In the genomic region with DNA sequence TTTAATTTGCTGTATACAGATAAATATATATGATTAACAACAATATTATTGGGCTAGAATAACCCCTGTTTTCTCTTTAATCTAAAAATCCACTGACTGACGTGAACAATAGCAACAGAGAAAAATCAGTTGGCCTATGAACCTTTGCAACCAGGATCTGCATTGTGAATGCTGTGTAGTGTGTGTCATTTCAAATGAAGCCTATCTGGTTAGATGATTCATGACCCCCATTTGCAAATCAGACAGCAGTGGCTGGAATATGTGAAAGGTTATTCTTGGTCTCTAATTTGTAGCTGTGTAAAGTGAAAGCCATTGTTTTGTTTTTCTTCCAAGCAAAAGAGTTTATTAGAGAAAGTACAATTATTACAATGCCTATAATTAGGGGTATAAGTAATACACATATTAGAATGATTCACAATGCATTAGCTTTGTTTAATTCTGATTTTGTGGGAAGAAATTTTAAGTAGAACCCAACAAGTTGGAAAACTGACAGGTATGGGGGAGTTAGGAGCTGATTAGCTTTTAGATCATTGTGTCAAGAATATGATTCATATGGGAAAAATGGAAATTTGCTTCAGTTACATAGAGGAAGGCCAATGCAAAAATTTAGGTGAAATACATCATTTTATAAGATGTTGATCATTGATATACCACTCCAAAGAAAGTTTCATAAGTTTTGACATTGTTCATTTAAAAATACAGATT, we compare ENCODE assay signal across 1 cellular context.
TF ChIP-seq lines count a peak whose summit lies in the region.

No MANE protein-coding gene starts in this region.

TF ChIP-seq in SK-N-SH treated with all-trans-retinoic acid at 6 μM for 48 hours, 23 proteins besides CTCF, POLR2A, EP300 and RAD21 (continued from another document):
- TF ChIP-seq, protein P1, sequence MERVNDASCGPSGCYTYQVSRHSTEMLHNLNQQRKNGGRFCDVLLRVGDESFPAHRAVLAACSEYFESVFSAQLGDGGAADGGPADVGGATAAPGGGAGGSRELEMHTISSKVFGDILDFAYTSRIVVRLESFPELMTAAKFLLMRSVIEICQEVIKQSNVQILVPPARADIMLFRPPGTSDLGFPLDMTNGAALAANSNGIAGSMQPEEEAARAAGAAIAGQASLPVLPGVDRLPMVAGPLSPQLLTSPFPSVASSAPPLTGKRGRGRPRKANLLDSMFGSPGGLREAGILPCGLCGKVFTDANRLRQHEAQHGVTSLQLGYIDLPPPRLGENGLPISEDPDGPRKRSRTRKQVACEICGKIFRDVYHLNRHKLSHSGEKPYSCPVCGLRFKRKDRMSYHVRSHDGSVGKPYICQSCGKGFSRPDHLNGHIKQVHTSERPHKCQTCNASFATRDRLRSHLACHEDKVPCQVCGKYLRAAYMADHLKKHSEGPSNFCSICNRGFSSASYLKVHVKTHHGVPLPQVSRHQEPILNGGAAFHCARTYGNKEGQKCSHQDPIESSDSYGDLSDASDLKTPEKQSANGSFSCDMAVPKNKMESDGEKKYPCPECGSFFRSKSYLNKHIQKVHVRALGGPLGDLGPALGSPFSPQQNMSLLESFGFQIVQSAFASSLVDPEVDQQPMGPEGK (CRISPR knock-in tag; IDR thresholded peaks at IDR 0.05; ENCODE audit: borderline replicate concordance), result no peak
- TF ChIP-seq, protein P2, sequence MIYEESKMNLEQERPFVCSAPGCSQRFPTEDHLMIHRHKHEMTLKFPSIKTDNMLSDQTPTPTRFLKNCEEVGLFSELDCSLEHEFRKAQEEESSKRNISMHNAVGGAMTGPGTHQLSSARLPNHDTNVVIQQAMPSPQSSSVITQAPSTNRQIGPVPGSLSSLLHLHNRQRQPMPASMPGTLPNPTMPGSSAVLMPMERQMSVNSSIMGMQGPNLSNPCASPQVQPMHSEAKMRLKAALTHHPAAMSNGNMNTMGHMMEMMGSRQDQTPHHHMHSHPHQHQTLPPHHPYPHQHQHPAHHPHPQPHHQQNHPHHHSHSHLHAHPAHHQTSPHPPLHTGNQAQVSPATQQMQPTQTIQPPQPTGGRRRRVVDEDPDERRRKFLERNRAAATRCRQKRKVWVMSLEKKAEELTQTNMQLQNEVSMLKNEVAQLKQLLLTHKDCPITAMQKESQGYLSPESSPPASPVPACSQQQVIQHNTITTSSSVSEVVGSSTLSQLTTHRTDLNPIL (CRISPR knock-in tag; IDR thresholded peaks at IDR 0.05; ENCODE audit: low read depth), result no peak
- TF ChIP-seq ZNF565 (CRISPR knock-in tag; conservative IDR thresholded peaks at IDR 0.05; ENCODE audit: low read depth) (no peak), SNAI2 (CRISPR knock-in tag; IDR thresholded peaks at IDR 0.05) (no peak), ZNF8 (CRISPR knock-in tag; IDR thresholded peaks at IDR 0.05) (no peak), TOX (CRISPR knock-in tag; IDR thresholded peaks at IDR 0.05; ENCODE audit: borderline replicate concordance) (no peak), PPARA (CRISPR knock-in tag; IDR thresholded peaks at IDR 0.05; ENCODE audit: borderline replicate concordance) (no peak), ZFP30 (CRISPR knock-in tag; IDR thresholded peaks at IDR 0.05) (no peak)
